In genomic region chr10:97335188-97335619, GRCh38 we compare ENCODE assay signal across 7 cellular contexts. TPM values are rescaled to one million over a fixed set of nuclear protein-coding genes. Genes with fewer than 3 reads are reported as not detected.
DNase-seq lines count a peak whose midpoint lies in the region; ATAC-seq, FAIRE-seq and TF ChIP-seq lines count a peak whose summit lies in the region.

No MANE protein-coding gene starts in this region.

- H3K9me3 Mint-ChIP-seq in HFFc6, result no peaks in the 10 kb centered on the region
- no peaks in the 10 kb centered on the region for H3K9me3 Mint-ChIP-seq in activated CD4-positive, alpha-beta memory T cell treated with anti-CD3 and anti-CD28 coated beads for 36 hours
- no peaks in the 10 kb centered on the region for H3K9me3 Mint-ChIP-seq in stimulated activated naive CD8-positive, alpha-beta T cell treated with anti-CD3 and anti-CD28 coated beads, Interleukin-15, amount 100 ng/mL, for 72 hours

- H3K4me3 ChIP-seq in iPS-18a (ENCODE audit: low read length), result peak overlapping the region; percentile 99

- POLR2A ChIA-PET in activated CD4-positive, alpha-beta memory T cell treated with anti-CD3 and anti-CD28 coated beads for 36 hours (lab: Charles Lee), result no interaction called here

- TF ChIP-seq CTCF in HFFc6 (IDR thresholded peaks at IDR 0.05), result no peak

- H3K27me3 Mint-ChIP-seq in HFFc6 (ENCODE audit: insufficient read depth), result peaks cover 18% of the 10 kb centered on the region
- H3K27me3 Mint-ChIP-seq in activated CD4-positive, alpha-beta memory T cell treated with anti-CD3 and anti-CD28 coated beads for 36 hours, result peaks cover 1% of the 10 kb centered on the region
- peaks cover 10% of the 10 kb centered on the region for H3K27me3 Mint-ChIP-seq in stimulated activated naive CD8-positive, alpha-beta T cell treated with anti-CD3 and anti-CD28 coated beads, Interleukin-15, amount 100 ng/mL, for 72 hours

- H3K36me3 ChIP-seq in iPS-18a (ENCODE audit: control insufficient read depth, low read depth, low read length), result no peaks in the 10 kb centered on the region

- H3K27ac Mint-ChIP-seq in HFFc6, result no peak overlapping the region
- no peak overlapping the region for H3K27ac Mint-ChIP-seq in activated CD4-positive, alpha-beta memory T cell treated with anti-CD3 and anti-CD28 coated beads for 36 hours
- H3K27ac Mint-ChIP-seq in stimulated activated naive CD8-positive, alpha-beta T cell treated with anti-CD3 and anti-CD28 coated beads, Interleukin-15, amount 100 ng/mL, for 72 hours, result peak overlapping the region; percentile 72 to 97

- CTCF ChIA-PET in activated CD4-positive, alpha-beta memory T cell treated with anti-CD3 and anti-CD28 coated beads for 36 hours (lab: Charles Lee), result interaction anchor here (1.1 kb wide), 1 partner anchor 57 kb away, joined by 5 read pairs; no protein-coding TSS in a partner anchor

- FAIRE-seq in HTR-8/SVneo (lab: Jason Lieb, UNC), result no peak

- peak overlapping the region; percentile 43; the same call in 1 of the 2 replicates for H3K4me3 Mint-ChIP-seq in HFFc6
- peak overlapping the region; percentile 43 for H3K4me3 Mint-ChIP-seq in activated CD4-positive, alpha-beta memory T cell treated with anti-CD3 and anti-CD28 coated beads for 36 hours
- peak overlapping the region; percentile 79 to 80 for H3K4me3 Mint-ChIP-seq in stimulated activated naive CD8-positive, alpha-beta T cell treated with anti-CD3 and anti-CD28 coated beads, Interleukin-15, amount 100 ng/mL, for 72 hours

- H3K4me1 Mint-ChIP-seq in HFFc6 (ENCODE audit: low read depth), result peaks cover 40% of the 10 kb centered on the region
- H3K4me1 Mint-ChIP-seq in activated CD4-positive, alpha-beta memory T cell treated with anti-CD3 and anti-CD28 coated beads for 36 hours (ENCODE audit: low read depth), result peaks cover 33% of the 10 kb centered on the region
- peaks cover 28% of the 10 kb centered on the region for H3K4me1 Mint-ChIP-seq in stimulated activated naive CD8-positive, alpha-beta T cell treated with anti-CD3 and anti-CD28 coated beads, Interleukin-15, amount 100 ng/mL, for 72 hours

- H3K4me1 ChIP-seq in iPS-18a (ENCODE audit: control insufficient read depth, low read depth, low read length), result peaks cover 29% of the 10 kb centered on the region

- H3K36me3 Mint-ChIP-seq in HFFc6 (ENCODE audit: low read depth), result no peaks in the 10 kb centered on the region
- H3K36me3 Mint-ChIP-seq in activated CD4-positive, alpha-beta memory T cell treated with anti-CD3 and anti-CD28 coated beads for 36 hours, result peaks cover 2% of the 10 kb centered on the region

- no peak for ATAC-seq in stimulated activated naive CD8-positive, alpha-beta T cell treated with anti-CD3 and anti-CD28 coated beads, Interleukin-15, amount 100 ng/mL, for 72 hours

- peaks cover 6% of the 10 kb centered on the region for H3K27me3 ChIP-seq in iPS-18a (ENCODE audit: control insufficient read depth, insufficient read depth, low read length)

- no peak for DNase-seq in HFFc6
- no peak for DNase-seq in activated CD4-positive, alpha-beta memory T cell treated with anti-CD3 and anti-CD28 coated beads for 36 hours
- DNase-seq in stimulated activated naive CD8-positive, alpha-beta T cell treated with anti-CD3 and anti-CD28 coated beads, Interleukin-15, amount 100 ng/mL, for 72 hours, result no peak
- no peak for DNase-seq in SIG-M5 (lab: John Stamatoyannopoulos, UW)
- DNase-seq in NK-92 treated with Interleukin-12 subunit alpha and Interleukin-12 subunit beta, amount 100 ng/mL, for 24 hours (lab: John Stamatoyannopoulos, UW), result no peak
- no peak for DNase-seq in HTR-8/SVneo (ENCODE audit: insufficient read length, low spot score)

- peak overlapping the region; percentile 79 for H3K9ac ChIP-seq in iPS-18a (ENCODE audit: low read length)

- intact Hi-C loops in activated CD4-positive, alpha-beta memory T cell treated with anti-CD3 and anti-CD28 coated beads for 36 hours (cut with micrococcal nuclease), result no loop called here

- H3K27ac ChIP-seq in iPS-18a (ENCODE audit: low read length), result no peak overlapping the region

- no peaks in the 10 kb centered on the region for H3K9me3 ChIP-seq in iPS-18a (ENCODE audit: control insufficient read depth, low read depth, low read length)

RNA-seq across cellular contexts. Expression of gene FRAT2, which starts 0.7 kb away (rescaled TPM):
- 1 to 10 TPM; 2.2 to 2.9 (median 2.6) TPM for total RNA-seq in HFFc6 (2021; fragmentation: NEBNext Ultra II Directional; extraction: Animal tissue kit (Norgen Biotek cat#: 25700))
- total RNA-seq in activated CD4-positive, alpha-beta memory T cell treated with anti-CD3 and anti-CD28 coated beads for 36 hours, result 1 to 10 TPM; 5.1 to 5.3 TPM

RNA-seq across cellular contexts. Expression of gene FRAT1, which starts 16.1 kb away (rescaled TPM):
- 1 to 10 TPM in 4 of 6 experiments, under 1 TPM in 2; 0.82 to 1.3 (median 1.1) TPM for total RNA-seq in HFFc6 (2021; fragmentation: NEBNext Ultra II Directional; extraction: Animal tissue kit (Norgen Biotek cat#: 25700))
- total RNA-seq in activated CD4-positive, alpha-beta memory T cell treated with anti-CD3 and anti-CD28 coated beads for 36 hours, result 1 to 10 TPM; 2.1 TPM

RNA-seq across cellular contexts. Expression of gene ARHGAP19, which starts 42.8 kb away (rescaled TPM):
- total RNA-seq in HFFc6 (2021; fragmentation: NEBNext Ultra II Directional; extraction: Animal tissue kit (Norgen Biotek cat#: 25700)), result 10 to 100 TPM in 3 of 6 experiments, 1 to 10 TPM in 3; 5.2 to 12.3 (median 10.2) TPM
- total RNA-seq in activated CD4-positive, alpha-beta memory T cell treated with anti-CD3 and anti-CD28 coated beads for 36 hours, result 10 to 100 TPM; 53.2 to 54.2 TPM

Comparison
In these comparisons a context has a peak if more than half of its experiments do, and no peak if none do; other contexts are left out.
1. H3K27ac Mint-ChIP-seq: peak in stimulated activated naive CD8-positive, alpha-beta T cell treated with anti-CD3 and anti-CD28 coated beads, Interleukin-15, amount 100 ng/mL, for 72 hours (2 of 2); none in HFFc6 (single experiment) and activated CD4-positive, alpha-beta memory T cell treated with anti-CD3 and anti-CD28 coated beads for 36 hours (single experiment).
2. RNA of gene ARHGAP19, which starts 42.8 kb away (total RNA-seq): 53.2 to 54.2 TPM in activated CD4-positive, alpha-beta memory T cell treated with anti-CD3 and anti-CD28 coated beads for 36 hours; 5.2 to 12.3 TPM in HFFc6; every median in the first group is over 4 times any median in the second.
3. Peak in every context shown above with its lines, with median percentiles within 50 percentile points of each other: H3K4me3 Mint-ChIP-seq.